In the genomic region with DNA sequence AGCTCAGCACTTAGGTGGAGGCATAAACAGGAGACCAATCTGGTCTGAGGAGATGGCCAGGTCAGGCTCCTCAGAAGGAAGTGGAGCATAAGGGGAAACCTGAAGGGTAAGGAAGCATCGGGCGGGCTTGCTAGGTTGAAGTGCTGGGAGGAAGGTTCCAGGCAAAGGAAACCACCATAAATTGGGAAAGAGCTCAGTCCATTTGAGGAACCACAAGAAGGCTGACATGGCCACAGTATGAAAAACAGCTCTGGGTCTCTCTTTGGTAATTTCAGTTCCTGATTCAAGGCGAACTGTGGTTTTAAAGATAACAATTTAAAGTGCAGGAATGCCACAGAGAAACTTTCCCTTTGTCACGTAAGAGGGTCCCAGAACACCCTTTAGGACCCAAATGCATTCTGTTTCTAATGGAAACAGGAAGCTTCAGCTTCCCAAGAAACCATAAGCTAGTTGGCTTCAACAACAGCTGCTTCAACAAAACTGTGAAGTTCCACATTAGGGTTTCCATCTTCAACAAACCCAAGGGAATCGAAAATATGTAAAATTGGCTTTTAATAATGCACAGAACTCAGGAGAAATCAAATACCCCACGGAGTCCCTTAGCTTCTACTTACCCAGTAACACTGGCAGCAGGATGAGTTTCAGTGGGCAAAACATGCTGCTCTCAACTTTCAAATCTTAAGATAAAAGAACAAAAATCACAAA, we compare ENCODE assay signal across 13 cellular contexts. TPM values are rescaled to one million over a fixed set of nuclear protein-coding genes. Genes with fewer than 3 reads are reported as not detected.
DNase-seq lines count a peak whose midpoint lies in the region; ATAC-seq and TF ChIP-seq lines count a peak whose summit lies in the region.
"Had no signal": no experiment of that assay in that cellular context is flagged by ENCODE, and none has a peak within 500 bp of the region (broad histone marks: within the 10 kb centered on the region; RNA-seq: fewer than 3 reads in every experiment).

No MANE protein-coding gene starts in this region.

- H3K4me1 Mint-ChIP-seq in activated naive CD4-positive, alpha-beta T cell treated with anti-CD3 and anti-CD28 coated beads, Interleukin-2, amount 10 ng/mL, durations not matched to agents 7 days and 5 days: peaks cover 84% of the 10 kb centered on the region

- in situ Hi-C loops in transverse colon (cut with MboI; ENCODE audit: low pct_ligation_motif_present in 1 of 4, low pct_unique_long_range_greater_than_20kb in 1 of 4, low sequenced_read_pairs in 3 of 4): no loop called here

- H3K4me1 ChIP-seq in heart left ventricle (peaks cover 0 to 87% (median 14%) of the 10 kb centered on the region in 12 donors), transverse colon (peaks cover 15 to 47% (median 34%) of the 10 kb centered on the region in 4 donors)
- H3K4me1 ChIP-seq: gastrocnemius medialis had no signal

- TF ChIP-seq POLR2A in heart left ventricle (IDR thresholded peaks at IDR 0.05) (no peak), transverse colon (IDR thresholded peaks at IDR 0.05) (no peak)

- no peaks in the 10 kb centered on the region for H3K9me3 ChIP-seq in heart left ventricle
- H3K9me3 ChIP-seq in transverse colon: no peaks in the 10 kb centered on the region
- H3K9me3 ChIP-seq: gastrocnemius medialis had no signal

- H3K36me3 ChIP-seq in heart left ventricle (peaks cover 0 to 10% (median 0%) of the 10 kb centered on the region in 9 donors), transverse colon (no peaks in the 10 kb centered on the region)
- H3K36me3 ChIP-seq: gastrocnemius medialis had no signal

- no peaks in the 10 kb centered on the region for H3K27me3 Mint-ChIP-seq in activated naive CD4-positive, alpha-beta T cell treated with anti-CD3 and anti-CD28 coated beads, Interleukin-2, amount 10 ng/mL, durations not matched to agents 7 days and 5 days

- DNase-seq in activated naive CD4-positive, alpha-beta T cell treated with anti-CD3 and anti-CD28 coated beads, Interleukin-2, amount 10 ng/mL, durations not matched to agents 7 days and 5 days: no peak
- DNase-seq in activated naive CD4-positive, alpha-beta T cell treated with Interleukin-2 at 50 U/mL for 16 hours: no peak
- DNase-seq in SIG-M5 (lab: John Stamatoyannopoulos, UW): peak; percentile 83
- peak in 3 of 5 donors; percentile 36 to 64 (median 49) for DNase-seq in heart left ventricle
- DNase-seq in transverse colon: no peak
- no peak for DNase-seq in stimulated activated naive CD4-positive, alpha-beta T cell (lab: John Stamatoyannopoulos, UW)
- DNase-seq: NCI-H1092 had no signal

- intact Hi-C loops in heart left ventricle (cut with DNase I) (no loop called here), transverse colon (cut with DNase I; ENCODE audit: low total_unique reads) (no loop called here)

- peak overlapping the region in 1 of 12 donors; percentile 25 for H3K4me3 ChIP-seq in heart left ventricle
- no peak overlapping the region for H3K4me3 ChIP-seq in transverse colon
- H3K4me3 ChIP-seq: gastrocnemius medialis had no signal

- TF ChIP-seq EP300 in transverse colon (IDR thresholded peaks at IDR 0.05; ENCODE audit: low read depth): no peak

- peak in 3 of 4 donors; percentile 36 to 79 (median 53) for ATAC-seq in heart left ventricle
- no peak for ATAC-seq in HG02610 (IDR thresholded peaks at IDR 0.05; ENCODE audit: unreplicated experiment)
- ATAC-seq in GM19455 (IDR thresholded peaks at IDR 0.05; ENCODE audit: unreplicated experiment): no peak
- ATAC-seq: gastrocnemius medialis had no signal

- TF ChIP-seq CTCF in heart left ventricle (IDR thresholded peaks at IDR 0.05) (no peak), transverse colon (IDR thresholded peaks at IDR 0.05) (no peak)

- H3K27me3 ChIP-seq in heart left ventricle: no peaks in the 10 kb centered on the region
- peaks cover 5% of the 10 kb centered on the region for H3K27me3 ChIP-seq in transverse colon

- H3K9me3 Mint-ChIP-seq in activated naive CD4-positive, alpha-beta T cell treated with anti-CD3 and anti-CD28 coated beads, Interleukin-2, amount 10 ng/mL, durations not matched to agents 7 days and 5 days: no peaks in the 10 kb centered on the region

- H3K27ac ChIP-seq in heart left ventricle (peak overlapping the region in 3 of 12 donors; percentile 6 to 85 (median 48)), transverse colon (peak overlapping the region; percentile 59 to 75 (median 63))
- H3K27ac ChIP-seq: gastrocnemius medialis had no signal

- WGBS in heart left ventricle, 4 donors: 69 to 79% (median 73%) methylated on average over 6 of the region's 6 CpGs
- 62 to 71% methylated on average over 5 to 6 of the region's 6 CpGs for WGBS in transverse colon (ENCODE audit: low coverage in 1 of 2), 2 donors

- peak overlapping the region; percentile 12 for H3K4me3 Mint-ChIP-seq in activated naive CD4-positive, alpha-beta T cell treated with anti-CD3 and anti-CD28 coated beads, Interleukin-2, amount 10 ng/mL, durations not matched to agents 7 days and 5 days

- CTCF ChIA-PET in activated naive CD4-positive, alpha-beta T cell treated with anti-CD3 and anti-CD28 coated beads, Interleukin-2, amount 10 ng/mL, durations not matched to agents 7 days and 5 days (lab: Charles Lee): interaction anchor here (0.6 to 4.6 kb wide), 9 partner anchors 10 to 397 kb away, joined by 3 to 22 read pairs (median 5); partner anchors contain the start of gene JAML

- peaks cover 53% of the 10 kb centered on the region for H3K36me3 Mint-ChIP-seq in activated naive CD4-positive, alpha-beta T cell treated with anti-CD3 and anti-CD28 coated beads, Interleukin-2, amount 10 ng/mL, durations not matched to agents 7 days and 5 days

- peak overlapping the region; percentile 94 for H3K27ac Mint-ChIP-seq in activated naive CD4-positive, alpha-beta T cell treated with anti-CD3 and anti-CD28 coated beads, Interleukin-2, amount 10 ng/mL, durations not matched to agents 7 days and 5 days

RNA-seq across cellular contexts. Expression of gene JAML, which starts 10.4 kb away (rescaled TPM):
- total RNA-seq in heart left ventricle (10 to 100 TPM in 2 of 9 donors, 1 to 10 TPM in 6, under 1 TPM in 1; 0.90 to 18.4 (median 2.0) TPM), transverse colon (10 to 100 TPM in 2 of 4 donors, 1 to 10 TPM in 2; 3.2 to 15.1 (median 8.0) TPM)
- 1 to 10 TPM; 1.4 to 1.6 TPM for polyA plus RNA-seq in heart left ventricle
- total RNA-seq: astrocyte had no signal

RNA-seq across cellular contexts. Expression of gene MPZL3, which starts 37.8 kb away (rescaled TPM):
- total RNA-seq in heart left ventricle (1 to 10 TPM; 1.3 to 6.2 (median 3.3) TPM), transverse colon (10 to 100 TPM in 2 of 4 donors, 1 to 10 TPM in 2; 2.4 to 15.2 (median 8.2) TPM)
- polyA plus RNA-seq in heart left ventricle: 1 to 10 TPM; 1.3 to 4.2 TPM

RNA-seq across cellular contexts. Expression of gene SCN2B, which starts 37.9 kb away (rescaled TPM):
- 10 to 100 TPM in 5 of 9 donors, 1 to 10 TPM in 4; 3.6 to 32.5 (median 11.8) TPM for total RNA-seq in heart left ventricle
- 10 to 100 TPM in 1 of 2 donors, 1 to 10 TPM in 1; 5.0 to 17.5 TPM for polyA plus RNA-seq in heart left ventricle
- total RNA-seq in transverse colon: under 1 TPM in 2 of 4 donors, not detected in 2; 0.14 to 0.37 TPM
- total RNA-seq: T-helper 2 cell treated with Interferon-gamma antibody and Interleukin-4, amounts not matched to agents 100 ng/mL and 5 ng/mL, for 36 hours had no signal

RNA-seq across cellular contexts. Expression of gene MPZL2, which starts 49.7 kb away (rescaled TPM):
- 10 to 100 TPM in 7 of 9 donors, 1 to 10 TPM in 2; 8.3 to 29.6 (median 13.2) TPM for total RNA-seq in heart left ventricle
- 1 to 10 TPM; 7.4 to 7.7 TPM for polyA plus RNA-seq in heart left ventricle
- total RNA-seq in transverse colon: 10 to 100 TPM; 59.5 to 86.5 (median 75.0) TPM
- polyA plus RNA-seq: neural cell had no signal

Comparison
In these comparisons a context has a peak if more than half of its experiments do, and no peak if none do; other contexts are left out.
1. DNase-seq: peak in SIG-M5 (single experiment) and heart left ventricle (3 of 5); none in activated naive CD4-positive, alpha-beta T cell treated with anti-CD3 and anti-CD28 coated beads, Interleukin-2, amount 10 ng/mL, durations not matched to agents 7 days and 5 days (single experiment), activated naive CD4-positive, alpha-beta T cell treated with Interleukin-2 at 50 U/mL for 16 hours (single experiment), transverse colon (single experiment) and stimulated activated naive CD4-positive, alpha-beta T cell (0 of 6).
2. ATAC-seq: peak in heart left ventricle (3 of 4); none in HG02610 (single experiment) and GM19455 (single experiment).